Comparison of ENCODE assay signal across 26 cellular contexts in the genomic region with DNA sequence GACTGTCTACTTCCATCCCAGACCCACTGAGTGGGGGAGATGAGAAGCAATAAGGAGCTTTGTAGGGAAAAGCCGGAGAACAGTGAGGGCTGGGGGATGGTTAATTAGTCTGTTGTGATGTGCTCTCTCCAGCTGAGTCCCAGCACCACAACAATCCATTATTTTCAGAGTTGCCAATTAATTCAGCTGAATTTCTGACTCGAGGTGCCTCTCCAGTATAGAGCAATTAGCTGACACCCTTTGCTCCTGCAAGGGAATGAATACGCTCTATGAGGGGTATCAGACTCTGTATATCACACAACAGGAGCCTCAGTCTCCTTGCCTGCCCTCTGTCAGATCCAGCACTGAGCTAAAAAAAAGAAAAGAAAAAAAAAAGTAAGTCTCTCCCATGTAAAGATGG.
"Had no signal": no experiment of that assay in that cellular context is flagged by ENCODE, and none has a peak within 500 bp of the region (broad histone marks: within the 10 kb centered on the region; RNA-seq: fewer than 3 reads in every experiment).

No MANE protein-coding gene starts in this region.

- H3K4me1 Mint-ChIP-seq: natural killer cell; nephron; stimulated activated effector memory CD8-positive, alpha-beta T cell treated with anti-CD3 and anti-CD28 coated beads, Interleukin-12 subunit alpha, Interleukin-12 subunit beta, amount 100 ng/mL, for 72 hours; stimulated activated naive B cell treated with anti-CD40 and anti-IgM and Interleukin-4, amounts not matched to agents 10 μg/mL and 1 μg/mL and 100 μg/mL, for 72 hours had no signal

- H3K4me1 ChIP-seq: parathyroid adenoma, prostate gland, right lobe of liver, stomach, tibial nerve, upper lobe of left lung, vagina had no signal

- H3K27me3 Mint-ChIP-seq: stimulated activated naive B cell treated with anti-CD40 and anti-IgM and Interleukin-4, amounts not matched to agents 10 μg/mL and 1 μg/mL and 100 μg/mL, for 72 hours; stimulated activated naive CD8-positive, alpha-beta T cell treated with anti-CD3 and anti-CD28 coated beads, Interleukin-15, Interleukin-2, amounts not matched to agents 100 ng/mL and 50 ng/mL, for 24 hours had no signal

- DNase-seq: naive thymus-derived CD4-positive, alpha-beta T cell; natural killer cell; occipital lobe; ovary; right cardiac atrium; right lobe of liver; sigmoid colon; small intestine; stimulated activated CD4-positive, alpha-beta T cell treated with anti-CD3 and anti-CD28 coated beads, Interleukin-15, amount 100 ng/mL, for 24 hours; stimulated activated CD4-positive, alpha-beta T cell treated with anti-CD3 and anti-CD28 coated beads, Interleukin-2, amount 100 ng/mL, for 24 hours; stimulated activated CD4-positive, alpha-beta T cell treated with anti-CD3 and anti-CD28 coated beads, Interleukin-2, amount 100 ng/mL, for 48 hours; stimulated activated CD4-positive, alpha-beta T cell treated with anti-CD3 and anti-CD28 coated beads, Interleukin-4, amount 100 ng/mL, for 24 hours; stimulated activated naive B cell treated with anti-CD40 and anti-IgM and Interleukin-4, amounts not matched to agents 10 μg/mL and 1 μg/mL and 100 μg/mL, for 72 hours; stimulated activated naive CD4-positive, alpha-beta T cell treated with Interleukin-2 at 50 U/mL for 16 hours; stomach; thyroid gland; trophoblast cell; upper lobe of left lung had no signal

- H3K4me3 Mint-ChIP-seq: naive thymus-derived CD4-positive, alpha-beta T cell; natural killer cell; nephron; stimulated activated effector memory CD8-positive, alpha-beta T cell treated with anti-CD3 and anti-CD28 coated beads, Interleukin-12 subunit alpha, Interleukin-12 subunit beta, amount 100 ng/mL, for 72 hours; stimulated activated naive B cell treated with anti-CD40 and anti-IgM and Interleukin-4, amounts not matched to agents 10 μg/mL and 1 μg/mL and 100 μg/mL, for 72 hours; stimulated activated naive CD8-positive, alpha-beta T cell treated with anti-CD3 and anti-CD28 coated beads, Interleukin-15, Interleukin-2, amounts not matched to agents 100 ng/mL and 50 ng/mL, for 24 hours had no signal

- H3K9ac ChIP-seq: parathyroid adenoma had no signal

- H3K9me3 Mint-ChIP-seq: nephron had no signal

- H2AFZ ChIP-seq: parathyroid adenoma had no signal

- ATAC-seq: naive thymus-derived CD4-positive, alpha-beta T cell; natural killer cell; right cardiac atrium; right lobe of liver; stimulated activated effector memory CD8-positive, alpha-beta T cell treated with anti-CD3 and anti-CD28 coated beads, Interleukin-12 subunit alpha, Interleukin-12 subunit beta, amount 100 ng/mL, for 72 hours; stimulated activated naive B cell treated with anti-CD40 and anti-IgM and Interleukin-4, amounts not matched to agents 10 μg/mL and 1 μg/mL and 100 μg/mL, for 72 hours had no signal

- H3K27me3 ChIP-seq: ovary, right lobe of liver, sigmoid colon, stomach, thyroid gland, tibial nerve, upper lobe of left lung, vagina had no signal

- H3K4me3 ChIP-seq: ovary, prostate gland, right lobe of liver, sigmoid colon, stomach, thoracic aorta, thyroid gland, tibial nerve, upper lobe of left lung, vagina had no signal

- H3K27ac ChIP-seq: ovary, parathyroid adenoma, prostate gland, right lobe of liver, sigmoid colon, stomach, thoracic aorta, thyroid gland, tibial nerve, upper lobe of left lung, vagina had no signal

- H3K79me2 ChIP-seq: parathyroid adenoma had no signal

- H3K27ac Mint-ChIP-seq: naive thymus-derived CD4-positive, alpha-beta T cell; natural killer cell; nephron; stimulated activated effector memory CD8-positive, alpha-beta T cell treated with anti-CD3 and anti-CD28 coated beads, Interleukin-12 subunit alpha, Interleukin-12 subunit beta, amount 100 ng/mL, for 72 hours; stimulated activated naive B cell treated with anti-CD40 and anti-IgM and Interleukin-4, amounts not matched to agents 10 μg/mL and 1 μg/mL and 100 μg/mL, for 72 hours; stimulated activated naive CD8-positive, alpha-beta T cell treated with anti-CD3 and anti-CD28 coated beads, Interleukin-15, Interleukin-2, amounts not matched to agents 100 ng/mL and 50 ng/mL, for 24 hours had no signal

- H3K9me3 ChIP-seq: ovary, prostate gland, right lobe of liver, sigmoid colon, stomach, thoracic aorta, thyroid gland, tibial nerve, upper lobe of left lung, vagina had no signal

- H3K36me3 ChIP-seq: ovary, prostate gland, right lobe of liver, sigmoid colon, stomach, thoracic aorta, thyroid gland, tibial nerve, upper lobe of left lung, vagina had no signal

- H3K36me3 Mint-ChIP-seq: naive thymus-derived CD4-positive, alpha-beta T cell; natural killer cell; stimulated activated effector memory CD8-positive, alpha-beta T cell treated with anti-CD3 and anti-CD28 coated beads, Interleukin-12 subunit alpha, Interleukin-12 subunit beta, amount 100 ng/mL, for 72 hours; stimulated activated naive B cell treated with anti-CD40 and anti-IgM and Interleukin-4, amounts not matched to agents 10 μg/mL and 1 μg/mL and 100 μg/mL, for 72 hours had no signal
